26 cellular contexts compared by ENCODE assay signal in the genomic region with DNA sequence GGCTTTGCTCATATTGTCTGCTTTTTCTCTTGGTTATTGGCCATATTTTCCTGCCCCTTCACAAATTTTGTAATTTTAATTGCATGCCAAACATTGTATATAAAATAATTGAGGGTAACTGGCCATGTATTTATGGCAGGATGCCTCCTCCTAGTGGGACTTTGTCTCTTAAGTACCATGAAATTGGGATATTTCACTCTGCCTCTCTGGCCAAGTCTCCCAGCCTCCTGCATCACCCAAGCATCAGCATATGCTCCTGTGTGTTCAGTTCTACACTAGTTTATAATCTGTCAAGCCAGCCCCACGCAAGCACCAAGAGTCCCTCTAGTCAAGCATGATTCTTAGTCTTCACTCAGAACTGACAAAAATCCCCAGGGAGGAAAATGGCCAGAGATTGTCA.
"Had no signal": no experiment of that assay in that cellular context is flagged by ENCODE, and none has a peak within 500 bp of the region (broad histone marks: within the 10 kb centered on the region; RNA-seq: fewer than 3 reads in every experiment).

No MANE protein-coding gene starts in this region.

- H3K4me1 ChIP-seq: gastrocnemius medialis, suprapubic skin had no signal

- H3K9me3 ChIP-seq: gastrocnemius medialis, lower lobe of right lung, prostate gland, right atrium auricular region, suprapubic skin, transverse colon, upper lobe of right lung, vagina had no signal

- ATAC-seq: esophagus mucosa; gastrocnemius medialis; left ventricle myocardium superior; lower lobe of right lung; naive thymus-derived CD8-positive, alpha-beta T cell; sciatic nerve; stimulated activated naive CD8-positive, alpha-beta T cell treated with anti-CD3 and anti-CD28 coated beads, Interleukin-15, amount 100 ng/mL, for 72 hours; upper lobe of right lung had no signal

- H3K4me3 ChIP-seq: gastrocnemius medialis, lower lobe of right lung, prostate gland, right atrium auricular region, smooth muscle cell, suprapubic skin, transverse colon, upper lobe of right lung, vagina had no signal

- FAIRE-seq: keratinocyte had no signal

- H3K27me3 ChIP-seq: gastrocnemius medialis, right atrium auricular region, suprapubic skin, transverse colon, upper lobe of right lung, vagina had no signal

- H3K36me3 ChIP-seq: gastrocnemius medialis, lower lobe of right lung, prostate gland, right atrium auricular region, suprapubic skin, transverse colon, upper lobe of right lung, vagina had no signal

- DNase-seq: effector CD8-positive, alpha-beta T cell; endodermal cell; gastrocnemius medialis; head of caudate nucleus; left ventricle myocardium superior; lower lobe of right lung; naive thymus-derived CD8-positive, alpha-beta T cell; nephron progenitor cell; nucleus accumbens; stimulated activated CD4-positive, alpha-beta T cell treated with anti-CD3 and anti-CD28 coated beads, Interleukin-12 subunit alpha, Interleukin-12 subunit beta, amount 100 ng/mL, for 4 hours; stimulated activated CD4-positive, alpha-beta T cell treated with anti-CD3 and anti-CD28 coated beads, Interleukin-1b, Interleukin-23, amount 100 ng/mL, for 48 hours; stimulated activated CD4-positive, alpha-beta T cell treated with anti-CD3 and anti-CD28 coated beads, Interleukin-4, amount 100 ng/mL, for 1 hour; stimulated activated CD8-positive, alpha-beta memory T cell treated with anti-CD3 and anti-CD28 coated beads, Interleukin-4, amount 100 ng/mL, for 48 hours; stimulated activated naive CD4-positive, alpha-beta T cell; stimulated activated naive CD8-positive, alpha-beta T cell treated with anti-CD3 and anti-CD28 coated beads, Interleukin-15, amount 100 ng/mL, for 72 hours; transverse colon; upper lobe of right lung had no signal

- H3K27ac ChIP-seq: epithelial cell of prostate, gastrocnemius medialis, lower lobe of right lung, prostate gland, right atrium auricular region, suprapubic skin, transverse colon, upper lobe of right lung, vagina had no signal
